9 cellular contexts compared by ENCODE assay signal in genomic region chr14:64761441-64762043, GRCh38. TPM values are rescaled to one million over a fixed set of nuclear protein-coding genes. Genes with fewer than 3 reads are reported as not detected.
DNase-seq lines count a peak whose midpoint lies in the region; ATAC-seq, FAIRE-seq and TF ChIP-seq lines count a peak whose summit lies in the region.
"Had no signal": no experiment of that assay in that cellular context is flagged by ENCODE, and none has a peak within 500 bp of the region (broad histone marks: within the 10 kb centered on the region; RNA-seq: fewer than 3 reads in every experiment).

No MANE protein-coding gene starts in this region.

- H3K79me2 ChIP-seq in keratinocyte (ENCODE audit: control insufficient read depth, insufficient read depth, low read length): no peaks in the 10 kb centered on the region

- DNase-seq in NCI-H345 (lab: John Stamatoyannopoulos, UW) (peak; percentile 23), NCI-H345 treated with DMSO at 0.1 percent for 48 hours (lab: John Stamatoyannopoulos, UW; ENCODE audit: unreplicated experiment) (no peak), astrocyte of the spinal cord (ENCODE audit: low read depth, low spot score) (peak; percentile 40), keratinocyte (ENCODE audit: low read depth, low spot score) (no peak), thoracic aorta (ENCODE audit: low spot score) (no peak), T-helper 1 cell (no peak)
- DNase-seq in stimulated activated CD4-positive, alpha-beta T cell treated with anti-CD3 and anti-CD28 coated beads, Interleukin-2, amount 100 ng/mL, for 48 hours: no peak
- DNase-seq in activated T-helper 2 cell treated with anti-CD3 and anti-CD28 coated beads, Interferon-gamma antibody, Interleukin-2, Interleukin-4, amounts not matched to agents 10 μg/mL and 5 μg/mL and 100 μg/mL, durations not matched to agents 14 hours and 24 hours and 36 hours (ENCODE audit: low spot score): no peak
- DNase-seq: activated naive CD4-positive, alpha-beta T cell treated with anti-CD3 and anti-CD28 coated beads, Interleukin-2, amount 50 U/mL, for 16 hours had no signal

- H3K9me1 ChIP-seq in keratinocyte (ENCODE audit: control insufficient read depth, extremely low read depth, insufficient read depth, low read length): no peaks in the 10 kb centered on the region

- intact Hi-C loops in activated T-helper 2 cell treated with anti-CD3 and anti-CD28 coated beads, Interferon-gamma antibody, Interleukin-2, Interleukin-4, amounts not matched to agents 10 μg/mL and 5 μg/mL and 100 μg/mL, durations not matched to agents 14 hours and 24 hours and 36 hours (cut with micrococcal nuclease): loop anchor here (5.0 kb wide), 1 partner anchor 131 kb away; no protein-coding TSS in a partner anchor

- H3K9me3 Mint-ChIP-seq in activated T-helper 2 cell treated with anti-CD3 and anti-CD28 coated beads, Interferon-gamma antibody, Interleukin-2, Interleukin-4, amounts not matched to agents 10 μg/mL and 5 μg/mL and 100 μg/mL, durations not matched to agents 14 hours and 24 hours and 36 hours: no peaks in the 10 kb centered on the region

- no peak overlapping the region for H2AFZ ChIP-seq in keratinocyte (ENCODE audit: control insufficient read depth, low read length)

- H3K4me3 ChIP-seq in astrocyte of the spinal cord (ENCODE audit: low read depth, low read length): no peak overlapping the region
- peak overlapping the region in 2 of 3 experiments; percentile 23 to 46 for H3K4me3 ChIP-seq in keratinocyte (ENCODE audit: control insufficient read depth in 2 of 3, extremely low read depth in 1 of 3, insufficient read depth in 2 of 3, low read depth in 1 of 3, low read length in 3 of 3)
- H3K4me3 ChIP-seq in thoracic aorta: no peak overlapping the region

- H3K9ac ChIP-seq in keratinocyte (ENCODE audit: control insufficient read depth, extremely low read depth, insufficient read depth, low read length): peak overlapping the region; percentile 58

- no peak overlapping the region for H3K27ac Mint-ChIP-seq in activated T-helper 2 cell treated with anti-CD3 and anti-CD28 coated beads, Interferon-gamma antibody, Interleukin-2, Interleukin-4, amounts not matched to agents 10 μg/mL and 5 μg/mL and 100 μg/mL, durations not matched to agents 14 hours and 24 hours and 36 hours

- TF ChIP-seq CTCF in astrocyte of the spinal cord (IDR thresholded peaks at IDR 0.05; ENCODE audit: low read depth, low read length) (no peak), keratinocyte (optimal IDR thresholded peaks at IDR 0.05 in 1 of 3, IDR thresholded peaks at IDR 0.05 in 1 of 3, conservative IDR thresholded peaks at IDR 0.05 in 1 of 3; ENCODE audit: extremely low read depth in 1 of 3, insufficient read depth in 2 of 3, low read length in 3 of 3) (peak in 2 of 3 experiments; percentile 22 to 39), thoracic aorta (IDR thresholded peaks at IDR 0.05) (no peak)

- H4K20me1 ChIP-seq in keratinocyte (ENCODE audit: control insufficient read depth, extremely low read depth, insufficient read depth, low read length): no peaks in the 10 kb centered on the region

- peak overlapping the region; percentile 77 for H3K4me2 ChIP-seq in keratinocyte (ENCODE audit: control insufficient read depth, extremely low read depth, insufficient read depth, low read depth, low read length)

- no peaks in the 10 kb centered on the region for H3K27me3 ChIP-seq in keratinocyte (ENCODE audit: control insufficient read depth, extremely low read depth, insufficient read depth, low read length)
- no peaks in the 10 kb centered on the region for H3K27me3 ChIP-seq in thoracic aorta (replicated peaks; ENCODE audit: insufficient read depth)

- FAIRE-seq in keratinocyte (lab: Jason Lieb, UNC): no peak

- ATAC-seq in thoracic aorta (ENCODE audit: insufficient number of reproducible peaks, low FRiP score, low read depth): no peak

- H3K4me1 ChIP-seq in keratinocyte (ENCODE audit: control insufficient read depth, extremely low read depth, insufficient read depth, low read length) (peaks cover 81% of the 10 kb centered on the region), thoracic aorta (ENCODE audit: control insufficient read depth in 1 of 2, low read depth in 2 of 2) (peaks cover 29 to 80% of the 10 kb centered on the region in 2 donors)

- peaks cover 16% of the 10 kb centered on the region for H3K27me3 Mint-ChIP-seq in activated T-helper 2 cell treated with anti-CD3 and anti-CD28 coated beads, Interferon-gamma antibody, Interleukin-2, Interleukin-4, amounts not matched to agents 10 μg/mL and 5 μg/mL and 100 μg/mL, durations not matched to agents 14 hours and 24 hours and 36 hours (ENCODE audit: low read depth)

- H3K4me3 Mint-ChIP-seq in activated T-helper 2 cell treated with anti-CD3 and anti-CD28 coated beads, Interferon-gamma antibody, Interleukin-2, Interleukin-4, amounts not matched to agents 10 μg/mL and 5 μg/mL and 100 μg/mL, durations not matched to agents 14 hours and 24 hours and 36 hours (ENCODE audit: low read depth): no peak overlapping the region

- H3K27ac ChIP-seq in keratinocyte (ENCODE audit: control insufficient read depth, insufficient read depth, low read length) (peak overlapping the region; percentile 79), thoracic aorta (peak overlapping the region; percentile 75 to 78)

- H3K4me1 Mint-ChIP-seq in activated T-helper 2 cell treated with anti-CD3 and anti-CD28 coated beads, Interferon-gamma antibody, Interleukin-2, Interleukin-4, amounts not matched to agents 10 μg/mL and 5 μg/mL and 100 μg/mL, durations not matched to agents 14 hours and 24 hours and 36 hours (ENCODE audit: low read depth): peaks cover 16% of the 10 kb centered on the region

- no peaks in the 10 kb centered on the region for H3K36me3 Mint-ChIP-seq in activated T-helper 2 cell treated with anti-CD3 and anti-CD28 coated beads, Interferon-gamma antibody, Interleukin-2, Interleukin-4, amounts not matched to agents 10 μg/mL and 5 μg/mL and 100 μg/mL, durations not matched to agents 14 hours and 24 hours and 36 hours (ENCODE audit: low read depth)

- no peaks in the 10 kb centered on the region for H3K36me3 ChIP-seq in keratinocyte (ENCODE audit: control insufficient read depth in 2 of 2, extremely low read depth in 1 of 2, insufficient read depth in 2 of 2, low read length in 2 of 2)
- no peaks in the 10 kb centered on the region for H3K36me3 ChIP-seq in thoracic aorta

- in situ Hi-C loops in astrocyte of the spinal cord (cut with HindIII; ENCODE audit: low sequenced_read_pairs): no loop called here

- H3K9me3 ChIP-seq in keratinocyte (ENCODE audit: control insufficient read depth, low read depth, low read length) (no peaks in the 10 kb centered on the region), thoracic aorta (no peaks in the 10 kb centered on the region)

- dilution Hi-C loops in keratinocyte (cut with MboI; ENCODE audit: extremely low pct_ligation_motif_present, low sequenced_read_pairs): no loop called here

RNA-seq across cellular contexts. Expression of gene PLEKHG3, which starts 57.3 kb away (rescaled TPM):
- 71.0 to 89.1 TPM (median 73.2 TPM) in 3 replicates for polyA plus RNA-seq in keratinocyte
- 19.7 TPM for polyA plus RNA-seq in keratinocyte (2011; ENCODE audit: low read depth)
- 49.2 and 65.2 TPM in 2 replicates for polyA plus RNA-seq in keratinocyte (2011; cell fraction: cytosol; rRNA removed)
- 171 and 186 TPM in 2 replicates for polyA plus RNA-seq in keratinocyte (2011; cell fraction: nucleus; rRNA removed)
- polyA plus RNA-seq in keratinocyte (2012; ENCODE audit: low replicate concordance): 36.9 and 94.1 TPM in 2 replicates
- polyA minus RNA-seq in keratinocyte: 96.2 to 104 TPM (median 102 TPM) in 3 replicates
- polyA minus RNA-seq in keratinocyte (2011; cell fraction: cytosol; rRNA and poly(A)+ RNA removed): 107 TPM
- polyA minus RNA-seq in keratinocyte (2011; cell fraction: nucleus; rRNA and poly(A)+ RNA removed): 103 and 143 TPM in 2 replicates
- 10 to 100 TPM; 63.2 to 71.5 TPM for total RNA-seq in thoracic aorta
- total RNA-seq in activated T-helper 2 cell treated with anti-CD3 and anti-CD28 coated beads, Interferon-gamma antibody, Interleukin-2, Interleukin-4, amounts not matched to agents 10 μg/mL and 5 μg/mL and 100 μg/mL, durations not matched to agents 14 hours and 24 hours and 36 hours: 1.0 and 1.9 TPM in 2 replicates

Comparison
In these comparisons a context has a peak if more than half of its experiments do, and no peak if none do; other contexts are left out.
1. DNase-seq: peak in NCI-H345 (single experiment) and astrocyte of the spinal cord (single experiment); none in NCI-H345 treated with DMSO at 0.1 percent for 48 hours (single experiment), keratinocyte (single experiment), thoracic aorta (single experiment), stimulated activated CD4-positive, alpha-beta T cell treated with anti-CD3 and anti-CD28 coated beads, Interleukin-2, amount 100 ng/mL, for 48 hours (0 of 2), activated T-helper 2 cell treated with anti-CD3 and anti-CD28 coated beads, Interferon-gamma antibody, Interleukin-2, Interleukin-4, amounts not matched to agents 10 μg/mL and 5 μg/mL and 100 μg/mL, durations not matched to agents 14 hours and 24 hours and 36 hours (single experiment) and T-helper 1 cell (0 of 5).
2. H3K4me3 ChIP-seq: peak in keratinocyte (2 of 3); none in astrocyte of the spinal cord (single experiment) and thoracic aorta (single experiment).
3. CTCF ChIP-seq: peak in keratinocyte (2 of 3); none in astrocyte of the spinal cord (single experiment) and thoracic aorta (single experiment).
4. RNA of gene PLEKHG3, which starts 57.3 kb away (total RNA-seq): 63.2 to 71.5 TPM in thoracic aorta; 1.0 to 1.9 TPM in activated T-helper 2 cell treated with anti-CD3 and anti-CD28 coated beads, Interferon-gamma antibody, Interleukin-2, Interleukin-4, amounts not matched to agents 10 μg/mL and 5 μg/mL and 100 μg/mL, durations not matched to agents 14 hours and 24 hours and 36 hours; every median in the first group is over 10 times any median in the second.